ENCODE assay signal across 11 cellular contexts in the genomic region with DNA sequence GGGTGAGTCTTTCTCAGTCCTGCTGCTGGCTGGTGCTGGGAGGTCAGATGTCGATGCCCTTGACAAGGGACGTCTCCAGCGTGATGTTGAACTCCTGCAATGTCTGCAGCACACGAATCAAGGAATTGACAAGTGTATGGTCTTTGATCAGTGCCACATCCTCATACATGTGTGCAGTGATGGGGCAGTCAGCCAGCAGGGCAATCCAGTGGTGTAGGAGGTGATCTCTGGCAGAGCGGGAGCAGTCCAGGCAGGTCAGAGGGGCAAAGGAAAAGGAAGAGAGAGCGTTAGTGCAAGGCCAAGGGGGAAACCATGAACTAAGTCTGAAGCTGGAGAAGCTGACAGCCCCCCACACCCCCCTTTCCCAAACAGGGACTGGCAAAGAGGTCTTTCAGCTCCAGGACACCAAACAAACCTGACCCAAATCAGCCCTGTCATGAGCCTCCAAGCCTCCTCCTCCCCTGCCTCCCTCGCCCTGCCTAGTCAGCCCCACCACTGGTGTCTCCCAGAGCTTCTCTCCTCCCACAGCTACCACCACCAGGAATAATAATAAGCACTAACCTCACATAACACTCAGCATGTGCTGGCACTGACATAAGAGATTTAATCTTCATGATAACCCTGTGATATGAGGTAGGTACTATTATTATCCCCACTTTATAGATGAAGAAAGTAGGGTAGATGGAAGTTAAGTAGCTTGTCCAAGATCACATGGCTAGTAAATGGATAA. TPM values are rescaled to one million over a fixed set of nuclear protein-coding genes. Genes with fewer than 3 reads are reported as not detected.
DNase-seq lines count a peak whose midpoint lies in the region; ATAC-seq, FAIRE-seq and TF ChIP-seq lines count a peak whose summit lies in the region.
"Had no signal": no experiment of that assay in that cellular context is flagged by ENCODE, and none has a peak within 500 bp of the region (broad histone marks: within the 10 kb centered on the region; RNA-seq: fewer than 3 reads in every experiment).

No MANE protein-coding gene starts in this region.

- peaks cover 0 to 23% (median 13%) of the 10 kb centered on the region in 4 donors for H3K4me1 ChIP-seq in liver (ENCODE audit: control insufficient read depth in 4 of 4, insufficient read depth in 4 of 4, low read length in 3 of 4)
- H3K4me1 ChIP-seq in HepG2 (ENCODE audit: insufficient read depth, low read length): peaks cover 20% of the 10 kb centered on the region; the same call in 1 of the 2 replicates
- peaks cover 19% of the 10 kb centered on the region for H3K4me1 ChIP-seq in mesenchymal stem cell (ENCODE audit: control insufficient read depth, insufficient read depth, low read depth, low read length)
- H3K4me1 ChIP-seq in psoas muscle: no peaks in the 10 kb centered on the region

- no peak overlapping the region for H2BK15ac ChIP-seq in mesenchymal stem cell (ENCODE audit: low read depth, poor library complexity, severe bottlenecking)

- peaks cover 4% of the 10 kb centered on the region; the same call in 1 of the 2 replicates for H4K20me1 ChIP-seq in HepG2 (ENCODE audit: insufficient read depth, low read length)

- no peak for FAIRE-seq in HepG2 (lab: Jason Lieb, UNC)
- FAIRE-seq: K562 had no signal

- no peak overlapping the region for H3K4ac ChIP-seq in mesenchymal stem cell (ENCODE audit: low read depth in 1 of 2, low read length in 2 of 2)

- CTCF ChIA-PET in HepG2 (lab: Yijun Ruan, JAX; ENCODE audit: low intra/inter-chr PET ratio, low total read pairs): no interaction called here

- H2BK5ac ChIP-seq in mesenchymal stem cell (ENCODE audit: low read depth, low read length, poor library complexity, severe bottlenecking): no peak overlapping the region

- H3K14ac ChIP-seq in mesenchymal stem cell (ENCODE audit: low read length in 2 of 2): no peak overlapping the region

- H3K23ac ChIP-seq in mesenchymal stem cell (ENCODE audit: low read length in 2 of 2): no peak overlapping the region

- H2AK5ac ChIP-seq in mesenchymal stem cell (ENCODE audit: low read length, severe bottlenecking): no peak overlapping the region

- H3K27ac Mint-ChIP-seq in activated naive CD8-positive, alpha-beta T cell treated with anti-CD3 and anti-CD28 coated beads, Interleukin-2, amount 50 U/mL, for 24 hours: peak overlapping the region; percentile 8

- ATAC-seq in HepG2 (no peak), psoas muscle (no peak), GM19455 (IDR thresholded peaks at IDR 0.05; ENCODE audit: unreplicated experiment) (no peak), HG03432 (IDR thresholded peaks at IDR 0.05; ENCODE audit: unreplicated experiment) (no peak)
- no peak for ATAC-seq in activated naive CD8-positive, alpha-beta T cell treated with anti-CD3 and anti-CD28 coated beads, Interleukin-2, amount 50 U/mL, for 24 hours
- ATAC-seq: K562 had no signal

- H3K79me2 ChIP-seq in HepG2 (ENCODE audit: insufficient read depth, low read length): no peaks in the 10 kb centered on the region

- no peaks in the 10 kb centered on the region for H3K9me3 Mint-ChIP-seq in activated naive CD8-positive, alpha-beta T cell treated with anti-CD3 and anti-CD28 coated beads, Interleukin-2, amount 50 U/mL, for 24 hours

- TF ChIP-seq CTCF in liver (IDR thresholded peaks at IDR 0.05; ENCODE audit: low read depth, low read length, missing input control) (no peak), HepG2 (CRISPR knock-in tag; IDR thresholded peaks at IDR 0.05) (no peak), psoas muscle (IDR thresholded peaks at IDR 0.05) (no peak)

- no peak overlapping the region for H4K91ac ChIP-seq in mesenchymal stem cell (ENCODE audit: low read length)

- H3K4me2 ChIP-seq in HepG2 (ENCODE audit: low read depth, low read length): no peak overlapping the region
- no peak overlapping the region for H3K4me2 ChIP-seq in mesenchymal stem cell (ENCODE audit: low read length, poor library complexity, severe bottlenecking)

- H3K36me3 ChIP-seq in liver (ENCODE audit: control insufficient read depth in 4 of 4, insufficient read depth in 3 of 4, low read depth in 1 of 4, low read length in 3 of 4) (peaks cover 2 to 40% (median 25%) of the 10 kb centered on the region in 4 donors), HepG2 (replicated peaks in 1 of 2; ENCODE audit: control insufficient read depth in 1 of 2, insufficient read depth in 2 of 2, low read length in 2 of 2) (peaks cover 32 to 68% of the 10 kb centered on the region in 2 experiments), mesenchymal stem cell (ENCODE audit: control insufficient read depth in 1 of 2, insufficient read depth in 2 of 2, low read depth in 1 of 2, low read length in 2 of 2) (peaks cover 49 to 94% of the 10 kb centered on the region in 2 experiments), psoas muscle (ENCODE audit: insufficient read depth in 1 of 2, low read depth in 1 of 2) (peaks cover 8 to 74% of the 10 kb centered on the region in 2 donors)

- H3K27ac ChIP-seq in liver (ENCODE audit: low read depth in 1 of 2, low read length in 2 of 2) (peak overlapping the region; percentile 70 to 78), HepG2 (ENCODE audit: extremely low read length, insufficient read depth, low read length) (no peak overlapping the region), mesenchymal stem cell (ENCODE audit: low read length, poor library complexity, severe bottlenecking) (peak overlapping the region; percentile 13), psoas muscle (no peak overlapping the region)

- no peak for TF ChIP-seq POLR2A in HepG2 (IDR thresholded peaks at IDR 0.05; ENCODE audit: insufficient read depth in 1 of 2, low read depth in 2 of 2, low read length in 2 of 2)

- H2AFZ ChIP-seq in HepG2 (ENCODE audit: low read length) (no peak overlapping the region), mesenchymal stem cell (ENCODE audit: low read depth, low read length) (no peak overlapping the region)

- peak overlapping the region; percentile 1 for H4K8ac ChIP-seq in mesenchymal stem cell (ENCODE audit: low read length)

- H3K4me1 Mint-ChIP-seq in activated naive CD8-positive, alpha-beta T cell treated with anti-CD3 and anti-CD28 coated beads, Interleukin-2, amount 50 U/mL, for 24 hours: peaks cover 20% of the 10 kb centered on the region

- BruUV-seq in HepG2 (replicated peaks; lab: Mats Ljungman, UMichigan): no TSS peak

- no peak overlapping the region for H2BK12ac ChIP-seq in mesenchymal stem cell (ENCODE audit: low read length in 2 of 2)

- H3K27me3 Mint-ChIP-seq in activated naive CD8-positive, alpha-beta T cell treated with anti-CD3 and anti-CD28 coated beads, Interleukin-2, amount 50 U/mL, for 24 hours: no peaks in the 10 kb centered on the region

- TF ChIP-seq EP300 in HepG2 (IDR thresholded peaks at IDR 0.05; ENCODE audit: low read depth in 2 of 2, low read length in 2 of 2) (no peak), HepG2 (CRISPR knock-in tag; IDR thresholded peaks at IDR 0.05; ENCODE audit: borderline replicate concordance) (no peak)

- H3K4me3 ChIP-seq in liver (ENCODE audit: low read depth in 1 of 3, low read length in 3 of 3) (no peak overlapping the region), HepG2 (replicated peaks in 1 of 3; ENCODE audit: insufficient read depth in 1 of 3, low read depth in 2 of 3, low read length in 3 of 3) (no peak overlapping the region), mesenchymal stem cell (ENCODE audit: insufficient read depth in 1 of 2, low read depth in 1 of 2, low read length in 2 of 2) (no peak overlapping the region), psoas muscle (no peak overlapping the region)
- H3K4me3 ChIP-seq: K562 had no signal

- peaks cover 17% of the 10 kb centered on the region for H3K79me1 ChIP-seq in mesenchymal stem cell (replicated peaks; ENCODE audit: low read length, poor library complexity, severe bottlenecking)

- POLR2A ChIA-PET in HepG2 (lab: Yijun Ruan, JAX): no interaction called here

- no peak overlapping the region for H3K18ac ChIP-seq in mesenchymal stem cell (ENCODE audit: low read depth in 1 of 2, low read length in 2 of 2)

- TF ChIP-seq RAD21 in liver (IDR thresholded peaks at IDR 0.05) (no peak), HepG2 (CRISPR knock-in tag; IDR thresholded peaks at IDR 0.05) (no peak)

- H3K9ac ChIP-seq in liver (ENCODE audit: low read depth in 1 of 2, low read length in 2 of 2): no peak overlapping the region
- H3K9ac ChIP-seq in HepG2 (ENCODE audit: insufficient read depth, low read depth, low read length): no peak overlapping the region
- peak overlapping the region; percentile 37 for H3K9ac ChIP-seq in mesenchymal stem cell (ENCODE audit: low read length)

- no peaks in the 10 kb centered on the region for H3K27me3 ChIP-seq in liver (ENCODE audit: control insufficient read depth in 4 of 4, insufficient read depth in 4 of 4, low read length in 3 of 4)
- H3K27me3 ChIP-seq in HepG2 (ENCODE audit: control insufficient read depth in 1 of 2, insufficient read depth in 2 of 2, low read length in 2 of 2): no peaks in the 10 kb centered on the region
- H3K27me3 ChIP-seq in mesenchymal stem cell (ENCODE audit: control insufficient read depth in 1 of 2, insufficient read depth in 1 of 2, low read length in 2 of 2): no peaks in the 10 kb centered on the region
- no peaks in the 10 kb centered on the region for H3K27me3 ChIP-seq in psoas muscle (ENCODE audit: insufficient read depth in 3 of 3, low read length in 2 of 3)

- WGBS in liver: 50% methylated on average over 7 of the region's 7 CpGs
- 90% methylated on average over 7 of the region's 7 CpGs for WGBS in HepG2 (ENCODE audit: low lambda C conversion rate)
- WGBS in mesenchymal stem cell: 88% methylated on average over 5 of the region's 7 CpGs
- WGBS in psoas muscle, 3 donors: 67 to 76% (median 74%) methylated on average over 7 of the region's 7 CpGs

- in situ Hi-C loops in HepG2 (cut with HindIII; ENCODE audit: extremely low pct_ligation_motif_present, low pct_unique_long_range_greater_than_20kb): loop anchor here (10.0 kb wide), 1 partner anchor 225 kb away; the partner anchor contains the start of gene AKIP1

- peaks cover 17% of the 10 kb centered on the region for H3K36me3 Mint-ChIP-seq in activated naive CD8-positive, alpha-beta T cell treated with anti-CD3 and anti-CD28 coated beads, Interleukin-2, amount 50 U/mL, for 24 hours (ENCODE audit: low read depth)

- H3K9me3 ChIP-seq in liver (ENCODE audit: control insufficient read depth in 4 of 4, low read length in 3 of 4) (no peaks in the 10 kb centered on the region), HepG2 (ENCODE audit: low read length) (no peaks in the 10 kb centered on the region), mesenchymal stem cell (ENCODE audit: control insufficient read depth, low read length) (no peaks in the 10 kb centered on the region), psoas muscle (no peaks in the 10 kb centered on the region)

- no peak overlapping the region for H2BK120ac ChIP-seq in mesenchymal stem cell (ENCODE audit: low read depth, low read length)

- DNase-seq in HepG2 (ENCODE audit: low spot score): no peak
- DNase-seq in activated naive CD8-positive, alpha-beta T cell treated with anti-CD3 and anti-CD28 coated beads, Interleukin-2, amount 50 U/mL, for 24 hours: no peak
- no peak for DNase-seq in mesenchymal stem cell
- DNase-seq in psoas muscle: no peak
- no peak for DNase-seq in NCI-H187 treated with DMSO at 0.1 percent for 48 hours (lab: John Stamatoyannopoulos, UW)
- DNase-seq: stimulated activated CD4-positive, alpha-beta T cell treated with anti-CD3 and anti-CD28 coated beads, Interleukin-12 subunit alpha, Interleukin-12 subunit beta, amount 100 ng/mL, for 4 hours had no signal

- H3K4me3 Mint-ChIP-seq in activated naive CD8-positive, alpha-beta T cell treated with anti-CD3 and anti-CD28 coated beads, Interleukin-2, amount 50 U/mL, for 24 hours: no peak overlapping the region

- intact Hi-C loops in HepG2 (cut with micrococcal nuclease; ENCODE audit: unreplicated experiment) (no loop called here), psoas muscle (cut with DNase I) (loop anchor here in 1 of 2 donors (10.0 kb wide), 1 partner anchor 225 kb away; the partner anchor contains the start of gene AKIP1)

RNA-seq across cellular contexts. Expression of gene SCUBE2, which starts 48.4 kb away (rescaled TPM):
- total RNA-seq in liver (1 to 10 TPM in 1 of 2 donors, under 1 TPM in 1; 0.14 to 1.4 TPM), HepG2 (2016; rRNA removed; fragmentation: Illumina TruSeq; extraction: Trizol) (not detected in 2 replicates), psoas muscle (1 to 10 TPM; 1.2 to 2.2 (median 1.5) TPM)
- polyA plus RNA-seq in liver (under 1 TPM in 1 of 2 donors, not detected in 1; 0.42 TPM), HepG2 (2011; rRNA removed) (0.09 TPM in 1 of 2 replicates, not detected in the other), psoas muscle (1 to 10 TPM; 1.4 to 4.3 (median 1.7) TPM)
- 0.09 TPM in 1 of 2 replicates, not detected in the other for total RNA-seq in HepG2 (2016; cell fraction: cytosol; rRNA removed; fragmentation: Illumina TruSeq; extraction: Trizol; ENCODE audit: low read depth)
- total RNA-seq in HepG2 (2016; cell fraction: insoluble cytoplasmic fraction; rRNA removed; fragmentation: Illumina TruSeq; extraction: Trizol): not detected in 2 replicates
- total RNA-seq in HepG2 (2016; cell fraction: membrane; rRNA removed; fragmentation: Illumina TruSeq; extraction: Trizol): not detected in 2 replicates
- total RNA-seq in HepG2 (2016; cell fraction: nucleus; rRNA removed; fragmentation: Illumina TruSeq; extraction: Trizol): not detected in 2 replicates
- 0.03 TPM in 1 of 2 replicates, not detected in the other for polyA plus RNA-seq in HepG2 (2011; cell fraction: cytosol; rRNA removed)
- 0.19 and 0.24 TPM in 2 replicates for polyA plus RNA-seq in HepG2 (2011; cell fraction: nucleus; rRNA removed)
- polyA plus RNA-seq in HepG2 (2012): 0.35 TPM in 1 of 2 replicates, not detected in the other
- polyA plus RNA-seq in HepG2 (2016; cell fraction: cytosol; fragmentation: Illumina TruSeq; extraction: Trizol; ENCODE audit: low read depth): not detected in 2 replicates
- polyA plus RNA-seq in HepG2 (2016; cell fraction: insoluble cytoplasmic fraction; fragmentation: Illumina TruSeq; extraction: Trizol; ENCODE audit: low read depth): not detected in 2 replicates
- polyA plus RNA-seq in HepG2 (2016; cell fraction: membrane; fragmentation: Illumina TruSeq; extraction: Trizol; ENCODE audit: low read depth): not detected in 2 replicates
- polyA plus RNA-seq in HepG2 (2016; cell fraction: nucleus; fragmentation: Illumina TruSeq; extraction: Trizol; ENCODE audit: insufficient read depth, low read depth): not detected in 2 replicates
- 0.82 TPM in 1 of 2 replicates, not detected in the other for polyA minus RNA-seq in HepG2 (2011; rRNA and poly(A)+ RNA removed; ENCODE audit: low replicate concordance)
- not detected in 2 replicates for polyA minus RNA-seq in HepG2 (2011; cell fraction: cytosol; rRNA and poly(A)+ RNA removed)
- 0.90 and 2.0 TPM in 2 replicates for polyA minus RNA-seq in HepG2 (2011; cell fraction: nucleus; rRNA and poly(A)+ RNA removed)
- 1.5 TPM for polyA plus RNA-seq in mesenchymal stem cell (2013, experiment 1 of 2)
- 1.7 TPM for polyA plus RNA-seq in mesenchymal stem cell (2013, experiment 2 of 2)
- total RNA-seq: mononuclear cell had no signal

Comparison
In these comparisons a context has a peak if more than half of its experiments do, and no peak if none do; other contexts are left out.
1. H3K27ac ChIP-seq: peak in liver (2 of 2) and mesenchymal stem cell (single experiment); none in HepG2 (single experiment) and psoas muscle (single experiment).